2 cellular contexts compared by ENCODE assay signal in genomic region chr1:209454340-209455014, GRCh38.
TF ChIP-seq lines count a peak whose summit lies in the region.

No MANE protein-coding gene starts in this region.

TF ChIP-seq in H1, 55 proteins besides CTCF, POLR2A, EP300 and RAD21 (continued from another document):
- no peak for TF ChIP-seq E2F6 (IDR thresholded peaks at IDR 0.05)
- TF ChIP-seq CHD2 (IDR thresholded peaks at IDR 0.05; ENCODE audit: low read length), result no peak
- no peak for TF ChIP-seq MAX (IDR thresholded peaks at IDR 0.05)
- no peak for TF ChIP-seq BCL11A (IDR thresholded peaks at IDR 0.05; ENCODE audit: low read depth in 2 of 2, low read length in 2 of 2)
- TF ChIP-seq USF2 (IDR thresholded peaks at IDR 0.05; ENCODE audit: low read length), result no peak

TF ChIP-seq in neural cell, 6 proteins besides CTCF, POLR2A, EP300 and RAD21:
- no peak for TF ChIP-seq REST (IDR thresholded peaks at IDR 0.05; ENCODE audit: borderline replicate concordance)
- TF ChIP-seq TAF1 (IDR thresholded peaks at IDR 0.05; ENCODE audit: low read depth), result no peak
- TF ChIP-seq POLR2AphosphoS5 (IDR thresholded peaks at IDR 0.05), result no peak
- no peak for TF ChIP-seq EZH2 (IDR thresholded peaks at IDR 0.05; ENCODE audit: borderline replicate concordance, insufficient read depth, low read length, poor library complexity, severe bottlenecking)
- no peak for TF ChIP-seq MXI1 (conservative IDR thresholded peaks at IDR 0.05; ENCODE audit: poor library complexity, severe bottlenecking)
- no peak for TF ChIP-seq SMC3 (conservative IDR thresholded peaks at IDR 0.05; ENCODE audit: poor library complexity)
